Comparison of ENCODE assay signal across 8 cellular contexts in the genomic region with DNA sequence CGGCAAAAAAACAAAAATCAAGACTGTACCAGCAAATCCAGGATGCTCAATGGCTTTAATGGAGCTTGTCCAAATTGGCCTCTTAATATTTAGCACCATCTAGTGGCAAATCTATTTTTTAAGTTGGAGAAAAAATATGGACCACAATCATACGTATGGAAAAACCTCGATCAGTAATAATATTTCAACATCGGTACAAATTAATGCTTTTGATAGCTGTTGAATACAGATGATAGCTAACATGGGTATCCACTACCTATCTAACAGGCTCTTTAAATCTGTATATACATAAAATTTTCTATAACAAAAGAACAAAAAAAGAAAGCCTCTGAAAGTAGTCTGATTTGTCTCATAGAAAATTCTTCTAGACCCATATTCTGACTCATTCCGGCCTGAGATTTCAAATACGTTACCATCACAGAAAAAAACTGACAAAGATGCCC. TPM values are rescaled to one million over a fixed set of nuclear protein-coding genes. Genes with fewer than 3 reads are reported as not detected.
DNase-seq lines count a peak whose midpoint lies in the region; TF ChIP-seq lines count a peak whose summit lies in the region.

No MANE protein-coding gene starts in this region.

- H3K36me3 ChIP-seq in WERI-Rb-1: peaks cover 4% of the 10 kb centered on the region; the same call in 1 of the 2 replicates

- H3K27me3 ChIP-seq in WERI-Rb-1 (ENCODE audit: insufficient read depth, low read depth, severe bottlenecking): no peaks in the 10 kb centered on the region

- peaks cover 18% of the 10 kb centered on the region for H3K4me1 Mint-ChIP-seq in glutamatergic neuron (ENCODE audit: low read depth, unreplicated experiment)

- H3K9me3 ChIP-seq in WERI-Rb-1 (ENCODE audit: severe bottlenecking): no peaks in the 10 kb centered on the region

- no peaks in the 10 kb centered on the region for H3K9me3 Mint-ChIP-seq in glutamatergic neuron (ENCODE audit: unreplicated experiment)

- H3K4me3 ChIP-seq in GM12875 (ENCODE audit: low read depth, low read length) (no peak overlapping the region), WERI-Rb-1 (ENCODE audit: low read depth, low read length) (no peak overlapping the region), skeletal muscle cell (ENCODE audit: low read depth, low read length) (no peak overlapping the region)

- no peak overlapping the region for H3K27ac Mint-ChIP-seq in glutamatergic neuron (ENCODE audit: unreplicated experiment)

- no peak overlapping the region for H3K27ac ChIP-seq in WERI-Rb-1

- H3K4me3 Mint-ChIP-seq in glutamatergic neuron (ENCODE audit: unreplicated experiment): no peak overlapping the region

- peaks cover 16% of the 10 kb centered on the region for H3K36me3 Mint-ChIP-seq in glutamatergic neuron (ENCODE audit: unreplicated experiment)

- DNase-seq in AG09319 (ENCODE audit: extremely low read depth, low read depth): peak; percentile 44
- DNase-seq in NCI-H1694 (lab: John Stamatoyannopoulos, UW): peak; percentile 75
- DNase-seq in WERI-Rb-1: no peak
- no peak for DNase-seq in glutamatergic neuron
- peak; percentile 40 for DNase-seq in skeletal muscle cell (ENCODE audit: low read depth)
- DNase-seq in NK-92 (lab: John Stamatoyannopoulos, UW; ENCODE audit: unreplicated experiment): no peak
- no peak for DNase-seq in effector CD4-positive, alpha-beta T cell

- no peaks in the 10 kb centered on the region for H3K27me3 Mint-ChIP-seq in glutamatergic neuron (ENCODE audit: unreplicated experiment)

- TF ChIP-seq CTCF in AG09319 (IDR thresholded peaks at IDR 0.05; ENCODE audit: low read depth, low read length) (peak; percentile 47), GM12875 (IDR thresholded peaks at IDR 0.05; ENCODE audit: borderline replicate concordance, insufficient read depth, low read depth, low read length) (peak; percentile 21; the same call in 1 of the 2 replicates), WERI-Rb-1 (IDR thresholded peaks at IDR 0.05; ENCODE audit: low read depth, low read length) (peak; percentile 30; the same call in 1 of the 2 replicates), glutamatergic neuron (IDR thresholded peaks at IDR 0.05; ENCODE audit: partially characterized antibody, unreplicated experiment) (peak; percentile 60)

RNA-seq across cellular contexts. Expression of gene COA1, which starts 29.2 kb away (rescaled TPM):
- 73.7 TPM for total RNA-seq in glutamatergic neuron (ENCODE audit: unreplicated experiment)

RNA-seq across cellular contexts. Expression of gene BLVRA, which starts 58.4 kb away (rescaled TPM):
- 63.4 TPM for total RNA-seq in glutamatergic neuron (ENCODE audit: unreplicated experiment)

Comparison
In these comparisons a context has a peak if more than half of its experiments do, and no peak if none do; other contexts are left out.
1. DNase-seq: peak in AG09319 (single experiment), NCI-H1694 (single experiment) and skeletal muscle cell (single experiment); none in WERI-Rb-1 (single experiment), glutamatergic neuron (single experiment), NK-92 (single experiment) and effector CD4-positive, alpha-beta T cell (single experiment).
2. Peak in every context shown above with its lines, with median percentiles within 50 percentile points of each other: CTCF ChIP-seq.